13 cellular contexts compared by ENCODE assay signal in the genomic region with DNA sequence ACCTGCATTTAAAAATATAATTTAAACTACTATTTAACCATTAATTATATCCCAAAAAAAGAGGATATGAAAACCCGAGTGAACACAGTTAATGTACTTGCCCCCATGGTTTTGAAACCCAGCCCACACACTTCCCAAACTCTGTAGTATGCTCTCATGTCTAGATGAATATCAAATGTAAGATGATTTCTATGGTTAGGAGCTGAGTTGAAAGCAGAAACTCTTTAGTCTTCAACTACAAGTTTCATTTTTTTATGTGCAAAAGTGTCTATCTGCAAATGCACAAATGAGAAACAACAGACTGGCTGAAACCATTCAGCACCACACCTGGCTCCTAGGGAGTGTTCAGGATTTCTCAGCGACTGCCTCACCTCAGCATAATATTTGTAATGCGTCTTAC.
DNase-seq lines count a peak whose midpoint lies in the region; ATAC-seq and TF ChIP-seq lines count a peak whose summit lies in the region.
"Had no signal": no experiment of that assay in that cellular context is flagged by ENCODE, and none has a peak within 500 bp of the region (broad histone marks: within the 10 kb centered on the region; RNA-seq: fewer than 3 reads in every experiment).

No MANE protein-coding gene starts in this region.

- H2BK120ac ChIP-seq in mesenchymal stem cell (ENCODE audit: low read depth, low read length), result no peak overlapping the region

- H2BK15ac ChIP-seq in mesenchymal stem cell (ENCODE audit: low read depth, poor library complexity, severe bottlenecking), result no peak overlapping the region

- no peak overlapping the region for H3K9ac ChIP-seq in mesenchymal stem cell (ENCODE audit: low read length)

- no peak overlapping the region for H3K18ac ChIP-seq in mesenchymal stem cell (ENCODE audit: low read depth in 1 of 2, low read length in 2 of 2)

- ATAC-seq in GM19455 (IDR thresholded peaks at IDR 0.05; ENCODE audit: unreplicated experiment) (peak; percentile 68), HG02885 (IDR thresholded peaks at IDR 0.05; ENCODE audit: poor library complexity, unreplicated experiment) (peak; percentile 66), HG03571 (IDR thresholded peaks at IDR 0.05; ENCODE audit: unreplicated experiment) (peak; percentile 40)

- no peak overlapping the region for H3K4ac ChIP-seq in mesenchymal stem cell (ENCODE audit: low read depth in 1 of 2, low read length in 2 of 2)

- H2BK12ac ChIP-seq in mesenchymal stem cell (ENCODE audit: low read length in 2 of 2), result no peak overlapping the region

- H4K8ac ChIP-seq in mesenchymal stem cell (ENCODE audit: low read length), result no peak overlapping the region

- WGBS in mesenchymal stem cell, result no CpG with 5 or more reads among the region's 3 CpGs

- TF ChIP-seq CTCF in GM13976 (IDR thresholded peaks at IDR 0.05; ENCODE audit: borderline replicate concordance, control extremely low read depth, extremely low read depth, insufficient read depth, missing control alignments), result no peak

- no peak overlapping the region for H3K27ac ChIP-seq in mesenchymal stem cell (ENCODE audit: low read length, poor library complexity, severe bottlenecking)
- H3K27ac ChIP-seq: uterus had no signal

- no peak overlapping the region for H2AFZ ChIP-seq in mesenchymal stem cell (ENCODE audit: low read depth, low read length)

- H3K4me2 ChIP-seq in mesenchymal stem cell (ENCODE audit: low read length, poor library complexity, severe bottlenecking), result no peak overlapping the region

- peaks cover 16% of the 10 kb centered on the region for H3K79me1 ChIP-seq in mesenchymal stem cell (replicated peaks; ENCODE audit: low read length, poor library complexity, severe bottlenecking)

- in situ Hi-C loops in GM13976 (cut with MboI; ENCODE audit: low sequenced_read_pairs, unreplicated experiment) (no loop called here), G401 (cut with HindIII; ENCODE audit: low sequenced_read_pairs) (no loop called here)

- no peak overlapping the region for H2BK5ac ChIP-seq in mesenchymal stem cell (ENCODE audit: low read depth, low read length, poor library complexity, severe bottlenecking)

- DNase-seq in GM13976 (ENCODE audit: low spot score) (peak; percentile 33), G401 (ENCODE audit: low spot score) (no peak), NCI-H2081 treated with DMSO at 0.1 percent for 48 hours (lab: John Stamatoyannopoulos, UW) (no peak), mesenchymal stem cell (no peak), NCI-H128 (lab: John Stamatoyannopoulos, UW; ENCODE audit: unreplicated experiment) (no peak)
- DNase-seq: AML-193; effector memory CD4-positive, alpha-beta T cell; NCI-H187 treated with DMSO at 0.1 percent for 48 hours; OCI-M1; uterus had no signal

- peaks cover 11% of the 10 kb centered on the region for H3K4me1 ChIP-seq in mesenchymal stem cell (ENCODE audit: control insufficient read depth, insufficient read depth, low read depth, low read length)
- H3K4me1 ChIP-seq: uterus had no signal

- no peak overlapping the region for H3K23ac ChIP-seq in mesenchymal stem cell (ENCODE audit: low read length in 2 of 2)

- no peaks in the 10 kb centered on the region for H3K9me3 ChIP-seq in mesenchymal stem cell (ENCODE audit: control insufficient read depth, low read length)
- H3K9me3 ChIP-seq: uterus had no signal

- peaks cover 0 to 2% of the 10 kb centered on the region in 2 experiments for H3K36me3 ChIP-seq in mesenchymal stem cell (ENCODE audit: control insufficient read depth in 1 of 2, insufficient read depth in 2 of 2, low read depth in 1 of 2, low read length in 2 of 2)
- H3K36me3 ChIP-seq: uterus had no signal

- H3K27me3 ChIP-seq in mesenchymal stem cell (ENCODE audit: control insufficient read depth in 1 of 2, insufficient read depth in 1 of 2, low read length in 2 of 2), result no peaks in the 10 kb centered on the region
- H3K27me3 ChIP-seq: uterus had no signal

- no peak overlapping the region for H3K14ac ChIP-seq in mesenchymal stem cell (ENCODE audit: low read length in 2 of 2)

- H2AK5ac ChIP-seq in mesenchymal stem cell (ENCODE audit: low read length, severe bottlenecking), result no peak overlapping the region

- no peak overlapping the region for H4K91ac ChIP-seq in mesenchymal stem cell (ENCODE audit: low read length)

- H3K4me3 ChIP-seq in mesenchymal stem cell (ENCODE audit: insufficient read depth in 1 of 2, low read depth in 1 of 2, low read length in 2 of 2), result no peak overlapping the region
- H3K4me3 ChIP-seq: uterus had no signal
